Comparison of ENCODE assay signal across 1 cellular context in the genomic region with DNA sequence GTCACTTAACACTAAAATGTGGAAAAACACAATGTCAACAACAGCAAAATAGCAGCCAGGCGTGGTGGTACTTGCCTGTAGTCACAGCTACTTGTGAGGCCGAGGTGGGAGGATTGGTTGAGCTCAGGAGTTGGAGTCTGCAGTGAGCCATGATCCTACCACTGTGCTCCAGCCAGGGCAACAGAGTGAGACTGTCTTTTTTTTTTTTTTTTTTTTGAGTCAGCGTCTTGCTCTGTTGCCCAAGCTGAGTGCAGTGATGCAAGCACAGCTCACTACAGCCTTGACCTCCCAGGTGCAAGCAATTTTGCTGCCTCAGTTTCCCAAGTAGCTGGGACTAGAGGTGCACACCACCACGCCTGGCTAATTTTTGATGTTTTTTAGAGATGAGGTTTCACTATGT.
TF ChIP-seq lines count a peak whose summit lies in the region.

No MANE protein-coding gene starts in this region.

TF ChIP-seq in HepG2, 621 proteins besides CTCF, POLR2A, EP300 and RAD21 (continued from another document):
- TF ChIP-seq ASH2L (IDR thresholded peaks at IDR 0.05; ENCODE audit: insufficient read length, low read depth, low read length) = no peak
- TF ChIP-seq, protein P1, sequence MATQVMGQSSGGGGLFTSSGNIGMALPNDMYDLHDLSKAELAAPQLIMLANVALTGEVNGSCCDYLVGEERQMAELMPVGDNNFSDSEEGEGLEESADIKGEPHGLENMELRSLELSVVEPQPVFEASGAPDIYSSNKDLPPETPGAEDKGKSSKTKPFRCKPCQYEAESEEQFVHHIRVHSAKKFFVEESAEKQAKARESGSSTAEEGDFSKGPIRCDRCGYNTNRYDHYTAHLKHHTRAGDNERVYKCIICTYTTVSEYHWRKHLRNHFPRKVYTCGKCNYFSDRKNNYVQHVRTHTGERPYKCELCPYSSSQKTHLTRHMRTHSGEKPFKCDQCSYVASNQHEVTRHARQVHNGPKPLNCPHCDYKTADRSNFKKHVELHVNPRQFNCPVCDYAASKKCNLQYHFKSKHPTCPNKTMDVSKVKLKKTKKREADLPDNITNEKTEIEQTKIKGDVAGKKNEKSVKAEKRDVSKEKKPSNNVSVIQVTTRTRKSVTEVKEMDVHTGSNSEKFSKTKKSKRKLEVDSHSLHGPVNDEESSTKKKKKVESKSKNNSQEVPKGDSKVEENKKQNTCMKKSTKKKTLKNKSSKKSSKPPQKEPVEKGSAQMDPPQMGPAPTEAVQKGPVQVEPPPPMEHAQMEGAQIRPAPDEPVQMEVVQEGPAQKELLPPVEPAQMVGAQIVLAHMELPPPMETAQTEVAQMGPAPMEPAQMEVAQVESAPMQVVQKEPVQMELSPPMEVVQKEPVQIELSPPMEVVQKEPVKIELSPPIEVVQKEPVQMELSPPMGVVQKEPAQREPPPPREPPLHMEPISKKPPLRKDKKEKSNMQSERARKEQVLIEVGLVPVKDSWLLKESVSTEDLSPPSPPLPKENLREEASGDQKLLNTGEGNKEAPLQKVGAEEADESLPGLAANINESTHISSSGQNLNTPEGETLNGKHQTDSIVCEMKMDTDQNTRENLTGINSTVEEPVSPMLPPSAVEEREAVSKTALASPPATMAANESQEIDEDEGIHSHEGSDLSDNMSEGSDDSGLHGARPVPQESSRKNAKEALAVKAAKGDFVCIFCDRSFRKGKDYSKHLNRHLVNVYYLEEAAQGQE (IDR thresholded peaks at IDR 0.05; ENCODE audit: borderline replicate concordance in 1 of 2, low read depth in 1 of 2, low read length in 2 of 2) = no peak
- no peak for TF ChIP-seq SRSF1 (optimal IDR thresholded peaks at IDR 0.05; ENCODE audit: low read depth, low read length)
- TF ChIP-seq HNF4G (IDR thresholded peaks at IDR 0.05; ENCODE audit: borderline replicate concordance, low read depth, low read length) = no peak
- no peak for TF ChIP-seq HNF4G (CRISPR knock-in tag; IDR thresholded peaks at IDR 0.05; ENCODE audit: borderline replicate concordance, low read depth)
- no peak for TF ChIP-seq THAP8 (CRISPR knock-in tag; IDR thresholded peaks at IDR 0.05; ENCODE audit: borderline replicate concordance)
- no peak for TF ChIP-seq JUN (CRISPR knock-in tag; IDR thresholded peaks at IDR 0.05)
- TF ChIP-seq SOX6 (IDR thresholded peaks at IDR 0.05) = no peak
- TF ChIP-seq SOX6 (CRISPR knock-in tag; IDR thresholded peaks at IDR 0.05) = no peak
- TF ChIP-seq ZNF782 (CRISPR knock-in tag; IDR thresholded peaks at IDR 0.05; ENCODE audit: borderline replicate concordance) = no peak
- no peak for TF ChIP-seq CENPT (CRISPR knock-in tag; IDR thresholded peaks at IDR 0.05; ENCODE audit: low read depth)
- no peak for TF ChIP-seq DNMT1 (CRISPR knock-in tag; IDR thresholded peaks at IDR 0.05)
- no peak for TF ChIP-seq CHCHD3 (CRISPR knock-in tag; IDR thresholded peaks at IDR 0.05)
- no peak for TF ChIP-seq ZNF121 (CRISPR knock-in tag; IDR thresholded peaks at IDR 0.05)
- no peak for TF ChIP-seq ZBTB8A (CRISPR knock-in tag; IDR thresholded peaks at IDR 0.05; ENCODE audit: borderline replicate concordance, low read depth)
- TF ChIP-seq, protein P2, sequence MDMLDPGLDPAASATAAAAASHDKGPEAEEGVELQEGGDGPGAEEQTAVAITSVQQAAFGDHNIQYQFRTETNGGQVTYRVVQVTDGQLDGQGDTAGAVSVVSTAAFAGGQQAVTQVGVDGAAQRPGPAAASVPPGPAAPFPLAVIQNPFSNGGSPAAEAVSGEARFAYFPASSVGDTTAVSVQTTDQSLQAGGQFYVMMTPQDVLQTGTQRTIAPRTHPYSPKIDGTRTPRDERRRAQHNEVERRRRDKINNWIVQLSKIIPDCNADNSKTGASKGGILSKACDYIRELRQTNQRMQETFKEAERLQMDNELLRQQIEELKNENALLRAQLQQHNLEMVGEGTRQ (IDR thresholded peaks at IDR 0.05; ENCODE audit: low read depth, low read length) = no peak
- TF ChIP-seq, protein P2 (CRISPR knock-in tag; IDR thresholded peaks at IDR 0.05; ENCODE audit: borderline replicate concordance) = no peak
- TF ChIP-seq XRCC5 (optimal IDR thresholded peaks at IDR 0.05; ENCODE audit: low read length) = no peak
- no peak for TF ChIP-seq SMAD3 (CRISPR knock-in tag; IDR thresholded peaks at IDR 0.05)
- no peak for TF ChIP-seq NFYC (CRISPR knock-in tag; IDR thresholded peaks at IDR 0.05)
- no peak for TF ChIP-seq AGO1 (IDR thresholded peaks at IDR 0.05; ENCODE audit: low read depth, low read length, poor library complexity, severe bottlenecking)
- no peak for TF ChIP-seq NCOA1 (CRISPR knock-in tag; IDR thresholded peaks at IDR 0.05)
